Comparison of ENCODE assay signal across 9 cellular contexts in genomic region chr3:134328147-134328591, GRCh38. TPM values are rescaled to one million over a fixed set of nuclear protein-coding genes. Genes with fewer than 3 reads are reported as not detected.
DNase-seq lines count a peak whose midpoint lies in the region; ATAC-seq and TF ChIP-seq lines count a peak whose summit lies in the region.
"Had no signal": no experiment of that assay in that cellular context is flagged by ENCODE, and none has a peak within 500 bp of the region (broad histone marks: within the 10 kb centered on the region; RNA-seq: fewer than 3 reads in every experiment).

No MANE protein-coding gene starts in this region.

- H3K36me3 ChIP-seq in HEK293 (ENCODE audit: control insufficient read depth in 2 of 2, insufficient read depth in 1 of 2, low read length in 2 of 2) (no peaks in the 10 kb centered on the region), thoracic aorta (no peaks in the 10 kb centered on the region)

- peak; percentile 59 for DNase-seq in T1000 (lab: John Stamatoyannopoulos, UW)
- peak; percentile 63 for DNase-seq in foreskin melanocyte
- no peak for DNase-seq in thoracic aorta (ENCODE audit: low spot score)
- no peak for DNase-seq in NAMALWA (ENCODE audit: low spot score)
- no peak for DNase-seq in HT-29 (ENCODE audit: low spot score)
- no peak for DNase-seq in NCI-H526 treated with DMSO at 0.1 percent for 48 hours (lab: John Stamatoyannopoulos, UW)
- DNase-seq: activated T-cell treated with anti-CD3 and anti-CD28 coated beads for 4 hours had no signal

- TF ChIP-seq CTCF in HEK293 (tag by site-specific recombination; IDR thresholded peaks at IDR 0.05), result no peak
- no peak for TF ChIP-seq CTCF in thoracic aorta (IDR thresholded peaks at IDR 0.05)

- H3K9me3 ChIP-seq in HEK293 (ENCODE audit: control insufficient read depth, insufficient read depth, low read depth, low read length) (no peaks in the 10 kb centered on the region), thoracic aorta (no peaks in the 10 kb centered on the region)

- CTCF ChIA-PET in HEK293 (lab: Yijun Ruan, JAX), result interaction anchor here (0.6 to 0.7 kb wide), 2 partner anchors 25 to 132 kb away, joined by 3 to 4 read pairs; no protein-coding TSS in a partner anchor

- POLR2A ChIA-PET in HEK293 (lab: Yijun Ruan, JAX), result interaction anchor here (0.6 to 1.4 kb wide), 3 partner anchors 36 to 762 kb away, joined by 3 to 5 read pairs (median 3); partner anchors contain the start of genes ANAPC13 and CEP63

- no peaks in the 10 kb centered on the region for H3K27me3 ChIP-seq in thoracic aorta (replicated peaks; ENCODE audit: insufficient read depth)

- no peak for ATAC-seq in thoracic aorta (ENCODE audit: insufficient number of reproducible peaks, low FRiP score, low read depth)
- ATAC-seq in HG02763 (IDR thresholded peaks at IDR 0.05; ENCODE audit: unreplicated experiment), result no peak

- H3K4me1 ChIP-seq in HEK293 (ENCODE audit: control insufficient read depth, insufficient read depth, low read length) (no peaks in the 10 kb centered on the region), thoracic aorta (ENCODE audit: control insufficient read depth in 1 of 2, low read depth in 2 of 2) (peaks cover 46 to 64% of the 10 kb centered on the region in 2 donors)

- H3K4me3 ChIP-seq in HEK293 (ENCODE audit: low read depth, low read length) (no peak overlapping the region), thoracic aorta (no peak overlapping the region)

- H3K27ac ChIP-seq in HEK293 (ENCODE audit: extremely low read depth, low read depth, low read length), result no peak overlapping the region
- peak overlapping the region; percentile 46 to 54 for H3K27ac ChIP-seq in thoracic aorta

TF ChIP-seq in HEK293, 187 proteins besides CTCF, POLR2A, EP300 and RAD21:
- TF ChIP-seq ZNF169 (tag by site-specific recombination; IDR thresholded peaks at IDR 0.05), result no peak
- TF ChIP-seq ZBTB8A (tag by site-specific recombination; IDR thresholded peaks at IDR 0.05), result no peak
- TF ChIP-seq, protein P1, sequence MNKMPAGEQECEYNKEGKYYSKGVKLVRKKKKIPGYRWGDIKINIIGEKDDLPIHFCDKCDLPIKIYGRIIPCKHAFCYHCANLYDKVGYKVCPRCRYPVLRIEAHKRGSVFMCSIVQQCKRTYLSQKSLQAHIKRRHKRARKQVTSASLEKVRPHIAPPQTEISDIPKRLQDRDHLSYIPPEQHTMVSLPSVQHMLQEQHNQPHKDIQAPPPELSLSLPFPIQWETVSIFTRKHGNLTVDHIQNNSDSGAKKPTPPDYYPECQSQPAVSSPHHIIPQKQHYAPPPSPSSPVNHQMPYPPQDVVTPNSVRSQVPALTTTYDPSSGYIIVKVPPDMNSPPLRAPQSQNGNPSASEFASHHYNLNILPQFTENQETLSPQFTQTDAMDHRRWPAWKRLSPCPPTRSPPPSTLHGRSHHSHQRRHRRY (tag by site-specific recombination; IDR thresholded peaks at IDR 0.05), result no peak
- 0 out of 2 replicates have a peak, but pooled peaks have one; percentile 45 for TF ChIP-seq PRDM1 (tag by site-specific recombination; IDR thresholded peaks at IDR 0.05)
- TF ChIP-seq, protein P2, sequence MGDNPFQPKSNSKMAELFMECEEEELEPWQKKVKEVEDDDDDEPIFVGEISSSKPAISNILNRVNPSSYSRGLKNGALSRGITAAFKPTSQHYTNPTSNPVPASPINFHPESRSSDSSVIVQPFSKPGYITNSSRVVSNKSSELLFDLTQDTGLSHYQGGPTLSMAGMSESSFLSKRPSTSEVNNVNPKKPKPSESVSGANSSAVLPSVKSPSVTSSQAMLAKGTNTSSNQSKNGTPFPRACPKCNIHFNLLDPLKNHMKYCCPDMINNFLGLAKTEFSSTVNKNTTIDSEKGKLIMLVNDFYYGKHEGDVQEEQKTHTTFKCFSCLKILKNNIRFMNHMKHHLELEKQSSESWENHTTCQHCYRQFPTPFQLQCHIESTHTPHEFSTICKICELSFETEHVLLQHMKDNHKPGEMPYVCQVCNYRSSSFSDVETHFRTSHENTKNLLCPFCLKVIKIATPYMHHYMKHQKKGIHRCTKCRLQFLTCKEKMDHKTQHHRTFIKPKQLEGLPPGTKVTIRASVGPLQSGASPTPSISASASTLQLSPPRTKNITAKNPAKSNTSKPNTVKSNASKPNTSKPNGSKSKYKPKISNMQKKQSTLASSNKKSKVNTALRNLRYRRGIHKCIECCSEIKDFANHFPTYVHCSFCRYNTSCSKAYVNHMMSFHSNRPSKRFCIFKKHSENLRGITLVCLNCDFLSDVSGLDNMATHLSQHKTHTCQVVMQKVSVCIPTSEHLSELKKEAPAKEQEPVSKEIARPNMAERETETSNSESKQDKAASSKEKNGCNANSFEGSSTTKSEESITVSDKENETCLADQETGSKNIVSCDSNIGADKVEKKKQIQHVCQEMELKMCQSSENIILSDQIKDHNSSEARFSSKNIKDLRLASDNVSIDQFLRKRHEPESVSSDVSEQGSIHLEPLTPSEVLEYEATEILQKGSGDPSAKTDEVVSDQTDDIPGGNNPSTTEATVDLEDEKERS (tag by site-specific recombination; IDR thresholded peaks at IDR 0.05), result no peak

RNA-seq across cellular contexts. Expression of gene AMOTL2, which starts 46.1 kb away (rescaled TPM):
- total RNA-seq in thoracic aorta, result 100 to 1,000 TPM in 1 of 2 donors, 10 to 100 TPM in 1; 62.4 to 161 TPM
- total RNA-seq in HT-29 (2014; rRNA removed; shearing (Covaris generic)), result 109 and 119 TPM in 2 replicates

Comparison
In these comparisons a context has a peak if more than half of its experiments do, and no peak if none do; other contexts are left out.
1. DNase-seq: peak in T1000 (single experiment) and foreskin melanocyte (single experiment); none in thoracic aorta (single experiment), NAMALWA (single experiment), HT-29 (single experiment) and NCI-H526 treated with DMSO at 0.1 percent for 48 hours (single experiment).